8 cellular contexts compared by ENCODE assay signal in genomic region chr9:35079041-35079425, GRCh38. TPM values are rescaled to one million over a fixed set of nuclear protein-coding genes. Genes with fewer than 3 reads are reported as not detected.
DNase-seq lines count a peak whose midpoint lies in the region; ATAC-seq and TF ChIP-seq lines count a peak whose summit lies in the region.

No MANE protein-coding gene starts in this region.

- no peaks in the 10 kb centered on the region for H3K9me3 ChIP-seq in CD4-positive, CD25-positive, alpha-beta regulatory T cell (ENCODE audit: control insufficient read depth in 2 of 2, low read length in 2 of 2)
- H3K9me3 ChIP-seq in lower lobe of right lung (no peaks in the 10 kb centered on the region), vagina (no peaks in the 10 kb centered on the region)

- no peak for TF ChIP-seq POLR2A in vagina (IDR thresholded peaks at IDR 0.05)

- POLR2A ChIA-PET in activated naive CD8-positive, alpha-beta T cell treated with anti-CD3 and anti-CD28 coated beads, Interleukin-2, amount 10 ng/mL, durations not matched to agents 7 days and 5 days (lab: Charles Lee) = interaction anchor here (0.8 to 5.7 kb wide), 14 partner anchors 8 to 653 kb away, joined by 3 to 64 read pairs (median 9); partner anchors contain the start of genes ATOSB, CREB3, DNAJB5 and PIGO

- H3K9me3 Mint-ChIP-seq in CD4-positive, CD25-positive, alpha-beta regulatory T cell = no peaks in the 10 kb centered on the region
- H3K9me3 Mint-ChIP-seq in activated naive CD8-positive, alpha-beta T cell treated with anti-CD3 and anti-CD28 coated beads, Interleukin-2, amount 10 ng/mL, durations not matched to agents 7 days and 5 days = no peaks in the 10 kb centered on the region

- peaks cover 21% of the 10 kb centered on the region for H3K4me1 ChIP-seq in CD4-positive, CD25-positive, alpha-beta regulatory T cell (ENCODE audit: control insufficient read depth, insufficient read depth, low read length, poor library complexity, severe bottlenecking)
- H3K4me1 ChIP-seq in lower lobe of right lung (peaks cover 21% of the 10 kb centered on the region), vagina (peaks cover 17% of the 10 kb centered on the region)

- H3K27ac ChIP-seq in CD4-positive, CD25-positive, alpha-beta regulatory T cell (ENCODE audit: insufficient read depth, low read length, poor library complexity, severe bottlenecking) = peak overlapping the region; percentile 72
- H3K27ac ChIP-seq in HL-60 (replicated peaks) = peak overlapping the region; percentile 98
- peak overlapping the region; percentile 75 for H3K27ac ChIP-seq in lower lobe of right lung
- peak overlapping the region; percentile 84 for H3K27ac ChIP-seq in vagina

- intact Hi-C loops in lower lobe of right lung (cut with DNase I) (no loop called here), vagina (cut with DNase I) (no loop called here)

- ATAC-seq in CD4-positive, CD25-positive, alpha-beta regulatory T cell (ENCODE audit: low read depth in 2 of 2) = no peak
- no peak for ATAC-seq in activated naive CD8-positive, alpha-beta T cell treated with anti-CD3 and anti-CD28 coated beads, Interleukin-2, amount 10 ng/mL, durations not matched to agents 7 days and 5 days (ENCODE audit: low read depth)
- ATAC-seq in lower lobe of right lung = no peak
- ATAC-seq in GM21619 (IDR thresholded peaks at IDR 0.05; ENCODE audit: unreplicated experiment) = no peak

- no peaks in the 10 kb centered on the region for H3K27me3 ChIP-seq in CD4-positive, CD25-positive, alpha-beta regulatory T cell (ENCODE audit: control insufficient read depth, insufficient read depth, low read length)
- H3K27me3 ChIP-seq in HL-60 (ENCODE audit: insufficient read depth, poor library complexity, severe bottlenecking) (no peaks in the 10 kb centered on the region), lower lobe of right lung (ENCODE audit: low read depth) (no peaks in the 10 kb centered on the region), vagina (no peaks in the 10 kb centered on the region)

- peak overlapping the region in 2 of 3 donors; percentile 73 to 86 for H3K27ac Mint-ChIP-seq in CD4-positive, CD25-positive, alpha-beta regulatory T cell
- peak overlapping the region; percentile 99 for H3K27ac Mint-ChIP-seq in activated naive CD8-positive, alpha-beta T cell treated with anti-CD3 and anti-CD28 coated beads, Interleukin-2, amount 10 ng/mL, durations not matched to agents 7 days and 5 days

- H3K36me3 Mint-ChIP-seq in CD4-positive, CD25-positive, alpha-beta regulatory T cell = peaks cover 5% of the 10 kb centered on the region
- H3K36me3 Mint-ChIP-seq in activated naive CD8-positive, alpha-beta T cell treated with anti-CD3 and anti-CD28 coated beads, Interleukin-2, amount 10 ng/mL, durations not matched to agents 7 days and 5 days = peaks cover 20% of the 10 kb centered on the region

- peaks cover 8% of the 10 kb centered on the region for H3K36me3 ChIP-seq in CD4-positive, CD25-positive, alpha-beta regulatory T cell (ENCODE audit: control insufficient read depth, insufficient read depth, low read length)
- H3K36me3 ChIP-seq in lower lobe of right lung (no peaks in the 10 kb centered on the region), vagina (no peaks in the 10 kb centered on the region)

- DNase-seq in CD4-positive, CD25-positive, alpha-beta regulatory T cell = peak in 1 of 3 donors; percentile 17
- DNase-seq in HL-60 (ENCODE audit: low read depth in 1 of 2, low spot score in 1 of 2) = peak in 1 of 2 experiments; percentile 18
- DNase-seq in activated naive CD8-positive, alpha-beta T cell treated with anti-CD3 and anti-CD28 coated beads, Interleukin-2, amount 10 ng/mL, durations not matched to agents 7 days and 5 days = no peak
- no peak for DNase-seq in lower lobe of right lung
- DNase-seq in vagina (ENCODE audit: extremely low spot score in 2 of 2) = no peak
- DNase-seq in SKM-1 (lab: John Stamatoyannopoulos, UW; ENCODE audit: unreplicated experiment) = no peak
- DNase-seq in GM19238 (ENCODE audit: insufficient read length, low spot score) = no peak

- peaks cover 6 to 30% (median 14%) of the 10 kb centered on the region in 4 donors for H3K4me1 Mint-ChIP-seq in CD4-positive, CD25-positive, alpha-beta regulatory T cell
- peaks cover 22% of the 10 kb centered on the region for H3K4me1 Mint-ChIP-seq in activated naive CD8-positive, alpha-beta T cell treated with anti-CD3 and anti-CD28 coated beads, Interleukin-2, amount 10 ng/mL, durations not matched to agents 7 days and 5 days

- H3K4me3 ChIP-seq in CD4-positive, CD25-positive, alpha-beta regulatory T cell (ENCODE audit: low read depth, low read length) = peak overlapping the region; percentile 93
- H3K4me3 ChIP-seq in HL-60 (replicated peaks; ENCODE audit: insufficient read depth, low read length) (peak overlapping the region; percentile 73), lower lobe of right lung (peak overlapping the region; percentile 84), vagina (peak overlapping the region; percentile 67 to 90)

- no peaks in the 10 kb centered on the region for H3K27me3 Mint-ChIP-seq in CD4-positive, CD25-positive, alpha-beta regulatory T cell
- no peaks in the 10 kb centered on the region for H3K27me3 Mint-ChIP-seq in activated naive CD8-positive, alpha-beta T cell treated with anti-CD3 and anti-CD28 coated beads, Interleukin-2, amount 10 ng/mL, durations not matched to agents 7 days and 5 days

- peak overlapping the region; percentile 95 to 96 (median 96) for H3K4me3 Mint-ChIP-seq in CD4-positive, CD25-positive, alpha-beta regulatory T cell
- peak overlapping the region; percentile 98 for H3K4me3 Mint-ChIP-seq in activated naive CD8-positive, alpha-beta T cell treated with anti-CD3 and anti-CD28 coated beads, Interleukin-2, amount 10 ng/mL, durations not matched to agents 7 days and 5 days

- TF ChIP-seq CTCF in HL-60 (IDR thresholded peaks at IDR 0.05; ENCODE audit: insufficient read depth, low read length) (no peak), lower lobe of right lung (IDR thresholded peaks at IDR 0.05) (no peak), vagina (IDR thresholded peaks at IDR 0.05) (no peak)

RNA-seq across cellular contexts. Expression of gene FANCG, which starts 0.7 kb away (rescaled TPM):
- total RNA-seq in CD4-positive, CD25-positive, alpha-beta regulatory T cell = 23.7 TPM
- 10 to 100 TPM in 2 of 4 donors, 1 to 10 TPM in 2; 8.6 to 12.8 (median 9.6) TPM for polyA plus RNA-seq in CD4-positive, CD25-positive, alpha-beta regulatory T cell
- 100 to 1,000 TPM; 103 to 109 TPM for total RNA-seq in activated naive CD8-positive, alpha-beta T cell treated with anti-CD3 and anti-CD28 coated beads, Interleukin-2, amount 10 ng/mL, durations not matched to agents 7 days and 5 days
- 13.9 TPM for total RNA-seq in lower lobe of right lung
- 17.2 TPM for total RNA-seq in vagina

RNA-seq across cellular contexts. Expression of gene VCP, which starts 6.6 kb away (rescaled TPM):
- total RNA-seq in CD4-positive, CD25-positive, alpha-beta regulatory T cell = 259 TPM
- polyA plus RNA-seq in CD4-positive, CD25-positive, alpha-beta regulatory T cell = 100 to 1,000 TPM; 205 to 260 (median 237) TPM
- total RNA-seq in activated naive CD8-positive, alpha-beta T cell treated with anti-CD3 and anti-CD28 coated beads, Interleukin-2, amount 10 ng/mL, durations not matched to agents 7 days and 5 days = 100 to 1,000 TPM; 183 to 189 TPM
- 175 TPM for total RNA-seq in lower lobe of right lung
- 130 TPM for total RNA-seq in vagina

RNA-seq across cellular contexts. Expression of gene PIGO, which starts 17.4 kb away (rescaled TPM):
- total RNA-seq in CD4-positive, CD25-positive, alpha-beta regulatory T cell = 18.3 TPM
- polyA plus RNA-seq in CD4-positive, CD25-positive, alpha-beta regulatory T cell = 10 to 100 TPM; 22.0 to 31.5 (median 26.4) TPM
- total RNA-seq in activated naive CD8-positive, alpha-beta T cell treated with anti-CD3 and anti-CD28 coated beads, Interleukin-2, amount 10 ng/mL, durations not matched to agents 7 days and 5 days = 10 to 100 TPM; 30.8 to 31.4 TPM
- total RNA-seq in lower lobe of right lung (25.1 TPM), vagina (13.3 TPM)

RNA-seq across cellular contexts. Expression of gene STOML2, which starts 23.9 kb away (rescaled TPM):
- 35.7 TPM for total RNA-seq in CD4-positive, CD25-positive, alpha-beta regulatory T cell
- 100 to 1,000 TPM in 1 of 4 donors, 10 to 100 TPM in 3; 87.6 to 107 (median 93.7) TPM for polyA plus RNA-seq in CD4-positive, CD25-positive, alpha-beta regulatory T cell
- total RNA-seq in activated naive CD8-positive, alpha-beta T cell treated with anti-CD3 and anti-CD28 coated beads, Interleukin-2, amount 10 ng/mL, durations not matched to agents 7 days and 5 days = 10 to 100 TPM; 90.3 to 91.9 TPM
- total RNA-seq in lower lobe of right lung = 59.0 TPM
- 98.2 TPM for total RNA-seq in vagina

RNA-seq across cellular contexts. Expression of gene ATOSB, which starts 36.6 kb away (rescaled TPM):
- 7.2 TPM for total RNA-seq in CD4-positive, CD25-positive, alpha-beta regulatory T cell
- 1 to 10 TPM; 2.1 to 5.1 (median 3.5) TPM for polyA plus RNA-seq in CD4-positive, CD25-positive, alpha-beta regulatory T cell
- 10 to 100 TPM; 12.0 to 16.6 TPM for total RNA-seq in activated naive CD8-positive, alpha-beta T cell treated with anti-CD3 and anti-CD28 coated beads, Interleukin-2, amount 10 ng/mL, durations not matched to agents 7 days and 5 days
- total RNA-seq in lower lobe of right lung (20.3 TPM), vagina (11.5 TPM)
